In genomic region chr12:89756638-89757321, GRCh38 we compare ENCODE assay signal across 8 cellular contexts. TPM values are rescaled to one million over a fixed set of nuclear protein-coding genes. Genes with fewer than 3 reads are reported as not detected.
DNase-seq lines count a peak whose midpoint lies in the region; ATAC-seq and TF ChIP-seq lines count a peak whose summit lies in the region.

No MANE protein-coding gene starts in this region.

- no peak for TF ChIP-seq CTCF in fibroblast of the aortic adventitia (IDR thresholded peaks at IDR 0.05; ENCODE audit: insufficient read depth, low read length)

- H3K4me3 ChIP-seq in fibroblast of the aortic adventitia (ENCODE audit: low read depth, low read length), result no peak overlapping the region
- H3K4me3 ChIP-seq in skin epidermis, result no peak overlapping the region

- DNase-seq in Daoy (ENCODE audit: low read depth) (peak; percentile 84), SKM-1 treated with dmso at 0.1 percent for 144 hours (lab: John Stamatoyannopoulos, UW; ENCODE audit: unreplicated experiment) (peak; percentile 95), fibroblast of the aortic adventitia (ENCODE audit: low read depth) (peak; percentile 99), cerebellar cortex (ENCODE audit: low spot score) (no peak)
- DNase-seq in activated CD8-positive, alpha-beta memory T cell treated with anti-CD3 and anti-CD28 coated beads, Interleukin-2, amount 50 U/mL, for 48 hours, result no peak

- ATAC-seq in GM19395 (IDR thresholded peaks at IDR 0.05; ENCODE audit: unreplicated experiment), result peak; percentile 93
- ATAC-seq in HG03354 (IDR thresholded peaks at IDR 0.05; ENCODE audit: poor library complexity, severe bottlenecking, unreplicated experiment), result peak; percentile 87

- peak overlapping the region in 17 of 21 experiments; percentile 31 to 78 (median 53) for H3K27ac ChIP-seq in skin epidermis

RNA-seq across cellular contexts. Expression of gene ATP2B1, which starts 48.1 kb away (rescaled TPM):
- total RNA-seq in Daoy (2014; rRNA removed; shearing (Covaris generic)), result 26.9 and 37.0 TPM in 2 replicates
- total RNA-seq in fibroblast of the aortic adventitia (ENCODE audit: low replicate concordance), result 56.8 and 158 TPM in 2 replicates

Comparison
In these comparisons a context has a peak if more than half of its experiments do, and no peak if none do; other contexts are left out.
1. DNase-seq: peak in Daoy (single experiment), SKM-1 treated with dmso at 0.1 percent for 144 hours (single experiment) and fibroblast of the aortic adventitia (single experiment); none in cerebellar cortex (single experiment) and activated CD8-positive, alpha-beta memory T cell treated with anti-CD3 and anti-CD28 coated beads, Interleukin-2, amount 50 U/mL, for 48 hours (single experiment).